8 cellular contexts compared by ENCODE assay signal in genomic region chr16:89560413-89561194, GRCh38. TPM values are rescaled to one million over a fixed set of nuclear protein-coding genes. Genes with fewer than 3 reads are reported as not detected.
DNase-seq lines count a peak whose midpoint lies in the region; ATAC-seq, FAIRE-seq and TF ChIP-seq lines count a peak whose summit lies in the region.

Gene RPL13, plus strand, starts transcription at chr16:89560682. Its CDS starts 278 bp downstream, at chr16:89560960.

- POLR2A ChIA-PET in AG04449 (lab: Yijun Ruan, JAX) (no interaction called here), WTC11 (lab: Charles Lee) (no interaction called here)

- no peaks in the 10 kb centered on the region for H3K9me3 Mint-ChIP-seq in WTC11

- H3K36me3 ChIP-seq in bronchial epithelial cell (ENCODE audit: control insufficient read depth, insufficient read depth, low read length): peaks cover 23% of the 10 kb centered on the region
- H3K36me3 ChIP-seq in small intestine (ENCODE audit: control insufficient read depth in 2 of 2, insufficient read depth in 2 of 2, low read length in 2 of 2): peaks cover 12 to 17% of the 10 kb centered on the region in 2 donors

- peak within 1 kb of the TSS; percentile 85 for H3K4me3 ChIP-seq in AG04449 (ENCODE audit: low read depth, low read length)
- peak within 1 kb of the TSS; percentile 91 for H3K4me3 ChIP-seq in bronchial epithelial cell (ENCODE audit: low read depth, low read length)
- H3K4me3 ChIP-seq in small intestine (ENCODE audit: low read depth in 1 of 2, low read length in 2 of 2): peak within 1 kb of the TSS; percentile 79 to 89

- CTCF ChIA-PET in AG04449 (lab: Yijun Ruan, JAX) (no interaction called here), WTC11 (lab: Charles Lee) (no interaction called here)

- no peaks in the 10 kb centered on the region for H3K9me3 ChIP-seq in small intestine (ENCODE audit: control insufficient read depth, low read depth)

- ATAC-seq in GM18873 (IDR thresholded peaks at IDR 0.05; ENCODE audit: low FRiP score, unreplicated experiment): peak; percentile 59
- peak; percentile 78 for ATAC-seq in HG03139 (IDR thresholded peaks at IDR 0.05; ENCODE audit: unreplicated experiment)
- ATAC-seq in WTC11: peak; percentile 49

- H3K27me3 ChIP-seq in bronchial epithelial cell (ENCODE audit: control insufficient read depth, insufficient read depth, low read length): no peaks in the 10 kb centered on the region
- no peaks in the 10 kb centered on the region for H3K27me3 ChIP-seq in small intestine (ENCODE audit: control insufficient read depth in 2 of 2, insufficient read depth in 2 of 2, low read length in 2 of 2)

- H3K4me1 ChIP-seq in small intestine (ENCODE audit: control insufficient read depth in 2 of 2, insufficient read depth in 1 of 2, low read depth in 1 of 2, low read length in 1 of 2): peaks cover 2 to 6% of the 10 kb centered on the region in 2 donors

- H3K4me1 Mint-ChIP-seq in WTC11: peaks cover 41% of the 10 kb centered on the region

- peak within 1 kb of the TSS; percentile 99 for H3K4me3 Mint-ChIP-seq in WTC11

- H3K36me3 Mint-ChIP-seq in WTC11: peaks cover 47% of the 10 kb centered on the region

- peak within 1 kb of the TSS; percentile 99 for H3K27ac Mint-ChIP-seq in WTC11

- H3K27ac ChIP-seq in small intestine (ENCODE audit: low read depth in 1 of 2, low read length in 1 of 2): peak within 1 kb of the TSS; percentile 96 to 99

- DNase-seq in AG04449 (ENCODE audit: low read depth, low spot score): peak; percentile 71
- DNase-seq in NCI-H226: peak; percentile 94
- peak; percentile 92 for DNase-seq in WTC11 (ENCODE audit: low spot score)
- peak; percentile 85 for DNase-seq in bronchial epithelial cell (ENCODE audit: low read depth)
- peak; percentile 96 for DNase-seq in iPS-NIHi11 (ENCODE audit: low spot score)
- peak; percentile 96 for DNase-seq in small intestine

- H3K27me3 Mint-ChIP-seq in WTC11 (ENCODE audit: low read depth): no peaks in the 10 kb centered on the region; the same call in 1 of the 2 replicates

- 0 to 1% (median 0%) methylated on average over 66 to 88 of the region's 88 CpGs for WGBS in small intestine, 3 donors

- FAIRE-seq in bronchial epithelial cell (lab: Jason Lieb, UNC): no peak
- no peak for FAIRE-seq in small intestine (lab: Jason Lieb, UNC)

- no peak for TF ChIP-seq CTCF in AG04449 (IDR thresholded peaks at IDR 0.05; ENCODE audit: insufficient read depth, low read length, missing control alignments)
- no peak for TF ChIP-seq CTCF in WTC11 (IDR thresholded peaks at IDR 0.05)
- TF ChIP-seq CTCF in bronchial epithelial cell (IDR thresholded peaks at IDR 0.05; ENCODE audit: insufficient read depth, low read length, severe bottlenecking): no peak

TF ChIP-seq in WTC11, 78 proteins besides CTCF, POLR2A, EP300 and RAD21 (continues in another document):
- TF ChIP-seq, protein P1, sequence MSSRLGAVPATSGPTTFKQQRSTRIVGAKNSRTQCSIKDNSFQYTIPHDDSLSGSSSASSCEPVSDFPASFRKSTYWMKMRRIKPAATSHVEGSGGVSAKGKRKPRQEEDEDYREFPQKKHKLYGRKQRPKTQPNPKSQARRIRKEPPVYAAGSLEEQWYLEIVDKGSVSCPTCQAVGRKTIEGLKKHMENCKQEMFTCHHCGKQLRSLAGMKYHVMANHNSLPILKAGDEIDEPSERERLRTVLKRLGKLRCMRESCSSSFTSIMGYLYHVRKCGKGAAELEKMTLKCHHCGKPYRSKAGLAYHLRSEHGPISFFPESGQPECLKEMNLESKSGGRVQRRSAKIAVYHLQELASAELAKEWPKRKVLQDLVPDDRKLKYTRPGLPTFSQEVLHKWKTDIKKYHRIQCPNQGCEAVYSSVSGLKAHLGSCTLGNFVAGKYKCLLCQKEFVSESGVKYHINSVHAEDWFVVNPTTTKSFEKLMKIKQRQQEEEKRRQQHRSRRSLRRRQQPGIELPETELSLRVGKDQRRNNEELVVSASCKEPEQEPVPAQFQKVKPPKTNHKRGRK (CRISPR knock-in tag; IDR thresholded peaks at IDR 0.05; ENCODE audit: borderline replicate concordance): no peak
- TF ChIP-seq ZNF219 (CRISPR knock-in tag; IDR thresholded peaks at IDR 0.05; ENCODE audit: borderline replicate concordance) (no peak), FOXK1 (CRISPR knock-in tag; IDR thresholded peaks at IDR 0.05) (peak; percentile 68; the same call in 1 of the 2 replicates), NFYB (CRISPR knock-in tag; conservative IDR thresholded peaks at IDR 0.05; ENCODE audit: low read depth) (peak; percentile 74), OVOL2 (CRISPR knock-in tag; IDR thresholded peaks at IDR 0.05; ENCODE audit: borderline replicate concordance) (no peak), GABPB1 (CRISPR knock-in tag; IDR thresholded peaks at IDR 0.05) (peak; percentile 76), TEAD1 (CRISPR knock-in tag; IDR thresholded peaks at IDR 0.05) (0 out of 2 replicates have a peak, but pooled peaks have one; percentile 34), SP1 (CRISPR knock-in tag; conservative IDR thresholded peaks at IDR 0.05) (peak; percentile 68), ESRRA (CRISPR knock-in tag; IDR thresholded peaks at IDR 0.05; ENCODE audit: borderline replicate concordance) (no peak), CREM (CRISPR knock-in tag; IDR thresholded peaks at IDR 0.05) (peak; percentile 93), SMAD4 (CRISPR knock-in tag; IDR thresholded peaks at IDR 0.05) (no peak), NFE2L1 (CRISPR knock-in tag; IDR thresholded peaks at IDR 0.05) (no peak; the same call in 1 of the 2 replicates), ZNF416 (CRISPR knock-in tag; IDR thresholded peaks at IDR 0.05) (peak; percentile 36; the same call in 1 of the 2 replicates), CBFB (CRISPR knock-in tag; IDR thresholded peaks at IDR 0.05; ENCODE audit: low read depth) (no peak), ATF6 (CRISPR knock-in tag; IDR thresholded peaks at IDR 0.05) (no peak), SOX15 (CRISPR knock-in tag; IDR thresholded peaks at IDR 0.05) (no peak), ZNF232 (CRISPR knock-in tag; IDR thresholded peaks at IDR 0.05) (peak; percentile 33; the same call in 1 of the 2 replicates), PRDM15 (CRISPR knock-in tag; IDR thresholded peaks at IDR 0.05) (no peak)
- TF ChIP-seq, protein P2, sequence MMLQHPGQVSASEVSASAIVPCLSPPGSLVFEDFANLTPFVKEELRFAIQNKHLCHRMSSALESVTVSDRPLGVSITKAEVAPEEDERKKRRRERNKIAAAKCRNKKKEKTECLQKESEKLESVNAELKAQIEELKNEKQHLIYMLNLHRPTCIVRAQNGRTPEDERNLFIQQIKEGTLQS (CRISPR knock-in tag; conservative IDR thresholded peaks at IDR 0.05): no peak
- TF ChIP-seq, protein P3, sequence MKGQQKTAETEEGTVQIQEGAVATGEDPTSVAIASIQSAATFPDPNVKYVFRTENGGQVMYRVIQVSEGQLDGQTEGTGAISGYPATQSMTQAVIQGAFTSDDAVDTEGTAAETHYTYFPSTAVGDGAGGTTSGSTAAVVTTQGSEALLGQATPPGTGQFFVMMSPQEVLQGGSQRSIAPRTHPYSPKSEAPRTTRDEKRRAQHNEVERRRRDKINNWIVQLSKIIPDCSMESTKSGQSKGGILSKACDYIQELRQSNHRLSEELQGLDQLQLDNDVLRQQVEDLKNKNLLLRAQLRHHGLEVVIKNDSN (CRISPR knock-in tag; IDR thresholded peaks at IDR 0.05): no peak

RNA-seq across cellular contexts. Expression of gene RPL13, which starts in this region (rescaled TPM):
- total RNA-seq in WTC11 (2021) (2,631 to 3,314 TPM (median 3,295 TPM) in 3 replicates), bronchial epithelial cell (4,140 and 4,913 TPM in 2 replicates)
- polyA plus RNA-seq in small intestine: 1,000 to 10,000 TPM; 3,166 to 8,355 (median 7,366) TPM

Comparison
In these comparisons a context has a peak if more than half of its experiments do, and no peak if none do; other contexts are left out.
1. Peak in every context shown above with its lines: DNase-seq, ATAC-seq, H3K4me3 ChIP-seq and H3K27ac ChIP-seq.